Comparison of ENCODE assay signal across 27 cellular contexts in genomic region chr18:9226463-9226862, GRCh38.
"Had no signal": no experiment of that assay in that cellular context is flagged by ENCODE, and none has a peak within 500 bp of the region (broad histone marks: within the 10 kb centered on the region; RNA-seq: fewer than 3 reads in every experiment).

No MANE protein-coding gene starts in this region.

- H3K9me3 Mint-ChIP-seq: effector memory CD8-positive, alpha-beta T cell; stimulated activated memory B cell treated with anti-CD40 and anti-IgM and Interleukin-4, amounts not matched to agents 10 μg/mL and 1 μg/mL and 100 μg/mL, for 72 hours; stimulated activated naive CD8-positive, alpha-beta T cell treated with anti-CD3 and anti-CD28 coated beads, Interleukin-15, Interleukin-2, amounts not matched to agents 100 ng/mL and 50 ng/mL, for 24 hours had no signal

- H3K4me3 Mint-ChIP-seq: effector memory CD8-positive, alpha-beta T cell; mesothelial cell of epicardium; naive B cell; stimulated activated memory B cell treated with anti-CD40 and anti-IgM and Interleukin-4, amounts not matched to agents 10 μg/mL and 1 μg/mL and 100 μg/mL, for 72 hours; stimulated activated naive CD8-positive, alpha-beta T cell treated with anti-CD3 and anti-CD28 coated beads, Interleukin-15, Interleukin-2, amounts not matched to agents 100 ng/mL and 50 ng/mL, for 24 hours had no signal

- H3K4me1 Mint-ChIP-seq: mesothelial cell of epicardium had no signal

- DNase-seq: dermis blood vessel endothelial cell; effector memory CD8-positive, alpha-beta T cell; erythroblast; esophagus squamous epithelium; foreskin melanocyte; glutamatergic neuron; heart right ventricle; hippocampal formation; left cardiac atrium; left lung; mesenchymal stem cell; mucosa of descending colon; naive B cell; occipital lobe; ovary; posterior cingulate gyrus; psoas muscle; right cardiac atrium; sigmoid colon; stimulated activated CD4-positive, alpha-beta T cell treated with anti-CD3 and anti-CD28 coated beads, Interleukin-2, amount 100 ng/mL, for 24 hours; stimulated activated CD4-positive, alpha-beta T cell treated with anti-CD3 and anti-CD28 coated beads, Interleukin-4, amount 100 ng/mL, for 24 hours; upper lobe of left lung had no signal

- H3K27me3 Mint-ChIP-seq: effector memory CD8-positive, alpha-beta T cell; naive B cell; stimulated activated memory B cell treated with anti-CD40 and anti-IgM and Interleukin-4, amounts not matched to agents 10 μg/mL and 1 μg/mL and 100 μg/mL, for 72 hours; stimulated activated naive CD8-positive, alpha-beta T cell treated with anti-CD3 and anti-CD28 coated beads, Interleukin-15, Interleukin-2, amounts not matched to agents 100 ng/mL and 50 ng/mL, for 24 hours had no signal

- ATAC-seq: effector memory CD8-positive, alpha-beta T cell; heart right ventricle; left cardiac atrium; left lung; mucosa of descending colon; psoas muscle; right cardiac atrium; stimulated activated memory B cell treated with anti-CD40 and anti-IgM and Interleukin-4, amounts not matched to agents 10 μg/mL and 1 μg/mL and 100 μg/mL, for 72 hours had no signal

- FAIRE-seq: islet of Langerhans, urothelium cell line had no signal

- H3K27ac Mint-ChIP-seq: mesothelial cell of epicardium; stimulated activated memory B cell treated with anti-CD40 and anti-IgM and Interleukin-4, amounts not matched to agents 10 μg/mL and 1 μg/mL and 100 μg/mL, for 72 hours; stimulated activated naive CD8-positive, alpha-beta T cell treated with anti-CD3 and anti-CD28 coated beads, Interleukin-15, Interleukin-2, amounts not matched to agents 100 ng/mL and 50 ng/mL, for 24 hours had no signal
